Comparison of ENCODE assay signal across 22 cellular contexts in the genomic region with DNA sequence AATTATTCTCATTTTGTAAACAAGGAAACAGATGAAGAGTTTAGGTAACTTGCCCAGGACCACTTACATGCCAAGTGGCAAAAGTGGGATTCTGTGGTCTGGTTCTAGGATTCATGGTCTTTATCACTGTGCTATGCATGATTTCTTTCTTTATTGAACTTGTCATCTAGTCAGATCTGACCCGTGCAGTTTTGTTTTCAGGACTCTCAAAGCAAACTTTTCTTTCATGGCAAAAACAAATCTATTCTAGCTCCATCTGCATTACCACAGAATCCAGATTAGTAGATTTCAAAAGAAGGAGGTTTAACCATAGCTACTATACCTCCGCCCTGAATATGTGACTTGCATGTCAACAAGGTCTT.
"Had no signal": no experiment of that assay in that cellular context is flagged by ENCODE, and none has a peak within 500 bp of the region (broad histone marks: within the 10 kb centered on the region; RNA-seq: fewer than 3 reads in every experiment).

No MANE protein-coding gene starts in this region.

- H3K4me3 Mint-ChIP-seq: dendritic cell treated with granulocyte-macrophage colony-stimulating factor and Interleukin-4, amounts not matched to agents 40 ng/mL and 50 ng/mL, for 4 days; effector memory CD8-positive, alpha-beta T cell; naive B cell; nephron; stimulated activated effector memory CD8-positive, alpha-beta T cell treated with anti-CD3 and anti-CD28 coated beads, Interleukin-12 subunit alpha, Interleukin-12 subunit beta, amount 100 ng/mL, for 72 hours; type B pancreatic cell had no signal

- DNase-seq: effector memory CD8-positive, alpha-beta T cell; foreskin melanocyte; head of caudate nucleus; lower lobe of right lung; naive B cell; occipital lobe; pancreas; right cardiac atrium; stimulated activated CD4-positive, alpha-beta T cell treated with anti-CD3 and anti-CD28 coated beads, Interleukin-2, amount 100 ng/mL, for 48 hours; stimulated activated CD8-positive, alpha-beta memory T cell treated with anti-CD3 and anti-CD28 coated beads, Interleukin-4, amount 100 ng/mL, for 48 hours; stimulated activated naive CD8-positive, alpha-beta T cell treated with anti-CD3 and anti-CD28 coated beads, Interleukin-15, Interleukin-2, amounts not matched to agents 100 U/mL and 50 U/mL, for 24 hours; thyroid gland had no signal

- H3K4me1 ChIP-seq: lower lobe of right lung, pancreas had no signal

- H3K36me3 Mint-ChIP-seq: naive B cell; stimulated activated effector memory CD8-positive, alpha-beta T cell treated with anti-CD3 and anti-CD28 coated beads, Interleukin-12 subunit alpha, Interleukin-12 subunit beta, amount 100 ng/mL, for 72 hours; type B pancreatic cell had no signal

- H3K27ac ChIP-seq: hepatocyte, pancreas, suprapubic skin had no signal

- H3K36me3 ChIP-seq: lower lobe of right lung, pancreas, suprapubic skin, thyroid gland had no signal

- H3K27me3 ChIP-seq: hepatocyte, pancreas, suprapubic skin, thyroid gland had no signal

- H3K27ac Mint-ChIP-seq: dendritic cell treated with granulocyte-macrophage colony-stimulating factor and Interleukin-4, amounts not matched to agents 40 ng/mL and 50 ng/mL, for 4 days; effector memory CD8-positive, alpha-beta T cell; naive B cell; progenitor cell of endocrine pancreas; stimulated activated effector memory CD8-positive, alpha-beta T cell treated with anti-CD3 and anti-CD28 coated beads, Interleukin-12 subunit alpha, Interleukin-12 subunit beta, amount 100 ng/mL, for 72 hours; type B pancreatic cell had no signal

- H3K4me3 ChIP-seq: hepatocyte, lower lobe of right lung, pancreas, smooth muscle cell, suprapubic skin, thyroid gland had no signal

- ATAC-seq: effector memory CD8-positive, alpha-beta T cell; right cardiac atrium; stimulated activated effector memory CD8-positive, alpha-beta T cell treated with anti-CD3 and anti-CD28 coated beads, Interleukin-12 subunit alpha, Interleukin-12 subunit beta, amount 100 ng/mL, for 72 hours; stimulated activated naive CD8-positive, alpha-beta T cell treated with anti-CD3 and anti-CD28 coated beads, Interleukin-15, Interleukin-2, amounts not matched to agents 100 U/mL and 50 U/mL, for 24 hours had no signal

- H3K4me1 Mint-ChIP-seq: naive B cell; stimulated activated effector memory CD8-positive, alpha-beta T cell treated with anti-CD3 and anti-CD28 coated beads, Interleukin-12 subunit alpha, Interleukin-12 subunit beta, amount 100 ng/mL, for 72 hours had no signal

- FAIRE-seq: colon, pancreas, urothelium cell line had no signal

- H3K9me3 ChIP-seq: lower lobe of right lung, pancreas, suprapubic skin, thyroid gland had no signal

- H3K27me3 Mint-ChIP-seq: dendritic cell treated with granulocyte-macrophage colony-stimulating factor and Interleukin-4, amounts not matched to agents 40 ng/mL and 50 ng/mL, for 4 days; effector memory CD8-positive, alpha-beta T cell; naive B cell; progenitor cell of endocrine pancreas; type B pancreatic cell had no signal

- H3K9me3 Mint-ChIP-seq: dendritic cell treated with granulocyte-macrophage colony-stimulating factor and Interleukin-4, amounts not matched to agents 40 ng/mL and 50 ng/mL, for 4 days; nephron; stimulated activated effector memory CD8-positive, alpha-beta T cell treated with anti-CD3 and anti-CD28 coated beads, Interleukin-12 subunit alpha, Interleukin-12 subunit beta, amount 100 ng/mL, for 72 hours; type B pancreatic cell had no signal
